ENCODE assay signal across 32 cellular contexts in the genomic region with DNA sequence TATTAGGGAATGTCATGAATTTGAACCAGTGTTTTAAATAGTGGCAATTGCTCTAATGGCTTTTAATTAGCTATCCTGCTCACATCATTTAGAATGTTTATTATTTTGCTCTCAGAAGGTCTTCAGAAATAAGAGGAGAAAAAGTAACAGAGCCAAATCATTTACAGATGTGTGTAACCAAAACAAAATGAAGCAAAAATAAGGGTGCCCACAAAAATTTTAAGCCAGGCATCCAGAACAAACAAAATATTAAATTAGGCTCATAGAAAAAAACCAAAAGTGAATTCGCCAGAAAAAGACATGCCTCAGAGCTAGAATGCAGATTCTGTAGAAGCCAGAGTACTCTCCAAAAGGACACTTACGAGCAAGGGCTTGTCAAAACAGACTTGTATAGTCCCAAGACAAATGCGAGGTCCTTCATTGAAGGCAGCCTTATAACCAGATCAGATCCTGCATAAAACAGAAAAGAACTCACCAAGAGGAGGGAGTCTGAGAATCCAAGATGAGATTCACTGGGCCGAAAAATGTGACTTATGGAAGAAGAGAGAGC. TPM values are rescaled to one million over a fixed set of nuclear protein-coding genes. Genes with fewer than 3 reads are reported as not detected.
"Had no signal": no experiment of that assay in that cellular context is flagged by ENCODE, and none has a peak within 500 bp of the region (broad histone marks: within the 10 kb centered on the region; RNA-seq: fewer than 3 reads in every experiment).

No MANE protein-coding gene starts in this region.

- H3K9me3 Mint-ChIP-seq: activated CD4-positive, alpha-beta memory T cell treated with anti-CD3 and anti-CD28 coated beads, Interleukin-2, amount 10 ng/mL, durations not matched to agents 7 days and 5 days had no signal

- H3K9ac ChIP-seq: neural progenitor cell had no signal

- H3K4me2 ChIP-seq: neural progenitor cell had no signal

- H3K36me3 Mint-ChIP-seq: immature natural killer cell, neural progenitor cell had no signal

- H3K27me3 ChIP-seq: esophagus squamous epithelium, neural progenitor cell, testis, transverse colon had no signal

- H3K27ac Mint-ChIP-seq: activated CD4-positive, alpha-beta memory T cell treated with anti-CD3 and anti-CD28 coated beads, Interleukin-2, amount 10 ng/mL, durations not matched to agents 7 days and 5 days; activated T-cell treated with anti-CD3 and anti-CD28 coated beads, Interleukin-2, amount 50 U/mL, for 24 hours; immature natural killer cell; neural progenitor cell; T-helper 1 cell treated with Interleukin-12 subunit alpha and Interleukin-12 subunit beta and Interleukin-4 antibody, amounts not matched to agents 30 μg/mL and 1 μg/mL, for 36 hours had no signal

- H3K4me3 ChIP-seq: esophagus squamous epithelium, heart left ventricle, neural progenitor cell, spleen, testis, transverse colon had no signal

- H2AFZ ChIP-seq: neural progenitor cell had no signal

- H3K36me3 ChIP-seq: esophagus squamous epithelium, heart left ventricle, neural progenitor cell, spleen, transverse colon, WERI-Rb-1 had no signal

- H3K9me3 ChIP-seq: esophagus squamous epithelium, testis had no signal

- H3K4me3 Mint-ChIP-seq: activated CD4-positive, alpha-beta memory T cell treated with anti-CD3 and anti-CD28 coated beads, Interleukin-2, amount 10 ng/mL, durations not matched to agents 7 days and 5 days; activated T-cell treated with anti-CD3 and anti-CD28 coated beads, Interleukin-2, amount 50 U/mL, for 24 hours; immature natural killer cell; naive thymus-derived CD8-positive, alpha-beta T cell; neural progenitor cell; T-helper 1 cell treated with Interleukin-12 subunit alpha and Interleukin-12 subunit beta and Interleukin-4 antibody, amounts not matched to agents 30 μg/mL and 1 μg/mL, for 36 hours had no signal

- H3K4me1 Mint-ChIP-seq: activated CD4-positive, alpha-beta memory T cell treated with anti-CD3 and anti-CD28 coated beads, Interleukin-2, amount 10 ng/mL, durations not matched to agents 7 days and 5 days; immature natural killer cell; naive thymus-derived CD8-positive, alpha-beta T cell had no signal

- DNase-seq: activated CD4-positive, alpha-beta memory T cell treated with anti-CD3 and anti-CD28 coated beads, Interleukin-2, amount 10 ng/mL, durations not matched to agents 7 days and 5 days; activated CD4-positive, alpha-beta T cell treated with anti-CD3 and anti-CD28 coated beads for 48 hours; activated CD8-positive, alpha-beta memory T cell treated with anti-CD3 and anti-CD28 coated beads, Interleukin-2, amount 50 U/mL, for 48 hours; activated gamma-delta T cell treated with Interleukin-2 at 50 U/mL for 16 hours; activated naive CD4-positive, alpha-beta T cell treated with anti-CD3 and anti-CD28 coated beads, Interleukin-2, amount 50 U/mL, for 16 hours; activated T-cell treated with anti-CD3 and anti-CD28 coated beads, Interleukin-2, amount 50 U/mL, for 24 hours; amygdala; central memory CD4-positive, alpha-beta T cell; dermis blood vessel endothelial cell; effector CD4-positive, alpha-beta T cell; esophagus squamous epithelium; foreskin fibroblast; heart left ventricle; hypothalamus; immature natural killer cell; kidney; left colon; naive thymus-derived CD8-positive, alpha-beta T cell; occipital lobe; posterior cingulate gyrus; right cardiac atrium; spleen; stimulated activated naive CD4-positive, alpha-beta T cell treated with Interleukin-2 at 50 U/mL for 16 hours; T-helper 9 cell; testis; transverse colon; WERI-Rb-1 had no signal

- H3K27ac ChIP-seq: epithelial cell of prostate, esophagus squamous epithelium, heart left ventricle, neural progenitor cell, spleen, testis, transverse colon, WERI-Rb-1 had no signal

- ATAC-seq: activated CD4-positive, CD25-positive, alpha-beta regulatory T cell treated with anti-CD3 and anti-CD28 coated beads, Interleukin-2, amount 50 U/mL, for 24 hours; heart left ventricle; left colon; naive thymus-derived CD8-positive, alpha-beta T cell; right cardiac atrium had no signal

- H3K4me1 ChIP-seq: heart left ventricle, neural progenitor cell, testis had no signal

RNA-seq across cellular contexts. Expression of gene SERPINA1, which starts 20.2 kb away (rescaled TPM):
- total RNA-seq: naive thymus-derived CD8-positive, alpha-beta T cell had no signal

RNA-seq across cellular contexts. Expression of gene SERPINA2, which starts 42.1 kb away (rescaled TPM):
- total RNA-seq: activated CD4-positive, alpha-beta memory T cell treated with anti-CD3 and anti-CD28 coated beads, Interleukin-2, amount 10 ng/mL, durations not matched to agents 7 days and 5 days; dermis blood vessel endothelial cell; esophagus squamous epithelium; heart left ventricle; kidney; left colon; liver; naive thymus-derived CD8-positive, alpha-beta T cell; occipital lobe; right cardiac atrium; spleen; testis; transverse colon had no signal

RNA-seq across cellular contexts. Expression of gene SERPINA11, which starts 44.0 kb away (rescaled TPM):
- total RNA-seq: activated CD4-positive, alpha-beta memory T cell treated with anti-CD3 and anti-CD28 coated beads, Interleukin-2, amount 10 ng/mL, durations not matched to agents 7 days and 5 days; dermis blood vessel endothelial cell; esophagus squamous epithelium; heart left ventricle; kidney; left colon; naive thymus-derived CD8-positive, alpha-beta T cell; occipital lobe; right cardiac atrium; spleen; testis had no signal
